Comparison of ENCODE assay signal across 34 cellular contexts in genomic region chr6:109947001-109947400, GRCh38. TPM values are rescaled to one million over a fixed set of nuclear protein-coding genes. Genes with fewer than 3 reads are reported as not detected.
"Had no signal": no experiment of that assay in that cellular context is flagged by ENCODE, and none has a peak within 500 bp of the region (broad histone marks: within the 10 kb centered on the region; RNA-seq: fewer than 3 reads in every experiment).

No MANE protein-coding gene starts in this region.

- H3K4me3 Mint-ChIP-seq: activated B cell treated with CpG ODN at 0.5 μM for 24 hours; activated CD4-positive, alpha-beta memory T cell treated with anti-CD3 and anti-CD28 coated beads, Interleukin-2, amount 10 ng/mL, durations not matched to agents 7 days and 5 days; activated CD8-positive, alpha-beta memory T cell treated with anti-CD3 and anti-CD28 coated beads, Interleukin-2, amount 10 ng/mL, durations not matched to agents 7 days and 5 days; activated naive CD4-positive, alpha-beta T cell treated with anti-CD3 and anti-CD28 coated beads, Interleukin-2, amount 10 ng/mL, durations not matched to agents 7 days and 5 days; activated naive CD8-positive, alpha-beta T cell; activated naive CD8-positive, alpha-beta T cell treated with anti-CD3 and anti-CD28 coated beads, Interleukin-2, amount 50 U/mL, for 24 hours; central memory CD8-positive, alpha-beta T cell had no signal

- H3K27ac Mint-ChIP-seq: activated B cell treated with CpG ODN at 0.5 μM for 24 hours; activated CD4-positive, alpha-beta memory T cell treated with anti-CD3 and anti-CD28 coated beads, Interleukin-2, amount 10 ng/mL, durations not matched to agents 7 days and 5 days; activated CD8-positive, alpha-beta memory T cell treated with anti-CD3 and anti-CD28 coated beads, Interleukin-2, amount 10 ng/mL, durations not matched to agents 7 days and 5 days; activated naive CD4-positive, alpha-beta T cell treated with anti-CD3 and anti-CD28 coated beads, Interleukin-2, amount 10 ng/mL, durations not matched to agents 7 days and 5 days; activated naive CD8-positive, alpha-beta T cell; activated naive CD8-positive, alpha-beta T cell treated with anti-CD3 and anti-CD28 coated beads, Interleukin-2, amount 50 U/mL, for 24 hours had no signal

- FAIRE-seq: RCC 7860 had no signal

- H3K4me3 ChIP-seq: cardiac muscle cell, MG63 had no signal

- H3K27me3 ChIP-seq: brain microvascular endothelial cell, cardiac muscle cell, MG63 had no signal

- H3K36me3 ChIP-seq: brain microvascular endothelial cell, cardiac muscle cell, MG63 had no signal

- H3K9me3 Mint-ChIP-seq: activated B cell treated with CpG ODN at 0.5 μM for 24 hours; activated CD4-positive, alpha-beta memory T cell treated with anti-CD3 and anti-CD28 coated beads, Interleukin-2, amount 10 ng/mL, durations not matched to agents 7 days and 5 days; activated naive CD4-positive, alpha-beta T cell treated with anti-CD3 and anti-CD28 coated beads, Interleukin-2, amount 10 ng/mL, durations not matched to agents 7 days and 5 days; activated naive CD8-positive, alpha-beta T cell treated with anti-CD3 and anti-CD28 coated beads, Interleukin-2, amount 50 U/mL, for 24 hours; central memory CD8-positive, alpha-beta T cell had no signal

- H3K9me3 ChIP-seq: MG63 had no signal

- H3K4me1 Mint-ChIP-seq: activated B cell treated with CpG ODN at 0.5 μM for 24 hours; activated CD4-positive, alpha-beta memory T cell treated with anti-CD3 and anti-CD28 coated beads, Interleukin-2, amount 10 ng/mL, durations not matched to agents 7 days and 5 days; activated CD8-positive, alpha-beta memory T cell treated with anti-CD3 and anti-CD28 coated beads, Interleukin-2, amount 10 ng/mL, durations not matched to agents 7 days and 5 days; activated naive CD4-positive, alpha-beta T cell treated with anti-CD3 and anti-CD28 coated beads, Interleukin-2, amount 10 ng/mL, durations not matched to agents 7 days and 5 days; activated naive CD8-positive, alpha-beta T cell treated with anti-CD3 and anti-CD28 coated beads, Interleukin-2, amount 50 U/mL, for 24 hours; central memory CD8-positive, alpha-beta T cell had no signal

- DNase-seq: activated B cell treated with CpG ODN at 0.5 μM for 24 hours; activated CD4-positive, alpha-beta memory T cell treated with anti-CD3 and anti-CD28 coated beads, Interleukin-2, amount 10 ng/mL, durations not matched to agents 7 days and 5 days; activated CD4-positive, alpha-beta T cell treated with anti-CD3 and anti-CD28 coated beads for 1 hour; activated CD4-positive, alpha-beta T cell treated with anti-CD3 and anti-CD28 coated beads for 48 hours; activated CD8-positive, alpha-beta memory T cell treated with anti-CD3 and anti-CD28 coated beads for 24 hours; activated CD8-positive, alpha-beta memory T cell treated with anti-CD3 and anti-CD28 coated beads, Interleukin-2, amount 10 ng/mL, durations not matched to agents 7 days and 5 days; activated CD8-positive, alpha-beta memory T cell treated with anti-CD3 and anti-CD28 coated beads, Interleukin-2, amount 50 U/mL, for 48 hours; activated effector memory CD4-positive, alpha-beta T cell treated with Interleukin-2 at 50 U/mL for 16 hours; activated naive CD4-positive, alpha-beta T cell treated with anti-CD3 and anti-CD28 coated beads, Interleukin-2, amount 10 ng/mL, durations not matched to agents 7 days and 5 days; activated naive CD8-positive, alpha-beta T cell treated with anti-CD3 and anti-CD28 coated beads, Interleukin-2, amount 50 U/mL, for 24 hours; activated T-cell treated with anti-CD3 and anti-CD28 coated beads, Interleukin-2, amount 50 U/mL, for 48 hours; aorta; brain microvascular endothelial cell; Kasumi-1; MG63; NCI-H1048; NCI-H1105 treated with DMSO at 0.1 percent for 48 hours; NCI-H1436; NCI-H1694; NCI-H2029; NCI-H345; NCI-H524 treated with DMSO at 0.1 percent for 48 hours; Right ventricle myocardium superior; SW 1271; T-helper 1 cell; T-helper 2 cell; T-helper 9 cell had no signal

- H3K36me3 Mint-ChIP-seq: activated CD8-positive, alpha-beta memory T cell treated with anti-CD3 and anti-CD28 coated beads, Interleukin-2, amount 10 ng/mL, durations not matched to agents 7 days and 5 days; activated naive CD4-positive, alpha-beta T cell treated with anti-CD3 and anti-CD28 coated beads, Interleukin-2, amount 10 ng/mL, durations not matched to agents 7 days and 5 days; activated naive CD8-positive, alpha-beta T cell had no signal

- H3K27ac ChIP-seq: brain microvascular endothelial cell, cardiac muscle cell, RWPE1, VCaP had no signal

- ATAC-seq: activated CD8-positive, alpha-beta memory T cell treated with anti-CD3 and anti-CD28 coated beads, Interleukin-2, amount 10 ng/mL, durations not matched to agents 7 days and 5 days; activated naive CD8-positive, alpha-beta T cell treated with anti-CD3 and anti-CD28 coated beads, Interleukin-2, amount 50 U/mL, for 24 hours had no signal

RNA-seq across cellular contexts. Expression of gene GPR6, which starts 31.1 kb away (rescaled TPM):
- total RNA-seq: activated B cell treated with CpG ODN at 0.5 μM for 24 hours; activated CD4-positive, alpha-beta memory T cell treated with anti-CD3 and anti-CD28 coated beads, Interleukin-2, amount 10 ng/mL, durations not matched to agents 7 days and 5 days; activated CD8-positive, alpha-beta memory T cell treated with anti-CD3 and anti-CD28 coated beads, Interleukin-2, amount 10 ng/mL, durations not matched to agents 7 days and 5 days; aorta; cardiac muscle cell; NCI-H460; Right ventricle myocardium superior had no signal
- polyA plus RNA-seq: aorta, cardiac muscle cell had no signal
